In genomic region chr16:49012961-49013726, GRCh38 we compare ENCODE assay signal across 12 cellular contexts.
DNase-seq lines count a peak whose midpoint lies in the region; ATAC-seq and TF ChIP-seq lines count a peak whose summit lies in the region.
"Had no signal": no experiment of that assay in that cellular context is flagged by ENCODE, and none has a peak within 500 bp of the region (broad histone marks: within the 10 kb centered on the region; RNA-seq: fewer than 3 reads in every experiment).

No MANE protein-coding gene starts in this region.

- no peak overlapping the region for H3K27ac ChIP-seq in lower lobe of right lung
- H3K27ac ChIP-seq: neutrophil had no signal

- no peaks in the 10 kb centered on the region for H3K27me3 ChIP-seq in lower lobe of right lung (ENCODE audit: low read depth)
- H3K27me3 ChIP-seq: neutrophil had no signal

- H3K9me3 ChIP-seq in lower lobe of right lung, result no peaks in the 10 kb centered on the region
- H3K9me3 ChIP-seq: neutrophil had no signal

- intact Hi-C loops in Calu3 (cut with micrococcal nuclease; ENCODE audit: unreplicated experiment), result no loop called here
- intact Hi-C loops in lower lobe of right lung (cut with DNase I), result no loop called here

- H3K4me1 ChIP-seq in lower lobe of right lung, result no peaks in the 10 kb centered on the region

- no peaks in the 10 kb centered on the region for H3K36me3 Mint-ChIP-seq in Calu3 (ENCODE audit: insufficient read depth, unreplicated experiment)
- H3K36me3 Mint-ChIP-seq: activated naive CD4-positive, alpha-beta T cell treated with anti-CD3 and anti-CD28 coated beads, Interleukin-2, amount 50 U/mL, for 24 hours had no signal

- no peak for ATAC-seq in lower lobe of right lung

- no peaks in the 10 kb centered on the region for H3K4me1 Mint-ChIP-seq in Calu3 (ENCODE audit: low read depth, unreplicated experiment)
- H3K4me1 Mint-ChIP-seq: activated naive CD4-positive, alpha-beta T cell treated with anti-CD3 and anti-CD28 coated beads, Interleukin-2, amount 50 U/mL, for 24 hours had no signal

- CTCF ChIA-PET in Calu3 (lab: Charles Lee), result no interaction called here

- H3K4me3 ChIP-seq in fibroblast of mammary gland (ENCODE audit: control insufficient read depth, low read depth, low read length) (no peak overlapping the region), lower lobe of right lung (no peak overlapping the region)

- in situ Hi-C loops in G401 (cut with HindIII; ENCODE audit: low sequenced_read_pairs), result no loop called here

- DNase-seq in G401 (ENCODE audit: low spot score) (peak; percentile 99), NCI-H446 (lab: John Stamatoyannopoulos, UW) (peak; percentile 55 to 91), fibroblast of mammary gland (ENCODE audit: low read depth) (peak; percentile 68), pons (ENCODE audit: low spot score) (peak; percentile 14), NCI-H526 (lab: John Stamatoyannopoulos, UW) (no peak), Calu3 (no peak), lower lobe of right lung (no peak), OCI-M1 (lab: John Stamatoyannopoulos, UW) (no peak)
- DNase-seq: erythroblast, NCI-H1417 treated with DMSO at 0.1 percent for 48 hours had no signal

- TF ChIP-seq CTCF in fibroblast of mammary gland (conservative IDR thresholded peaks at IDR 0.05; ENCODE audit: control insufficient read depth, insufficient read depth, low read depth, low read length) (no peak), Calu3 (IDR thresholded peaks at IDR 0.05; ENCODE audit: unreplicated experiment) (no peak), lower lobe of right lung (IDR thresholded peaks at IDR 0.05) (no peak)

- no peak overlapping the region for H3K4me3 Mint-ChIP-seq in Calu3 (ENCODE audit: low read depth, unreplicated experiment)
- H3K4me3 Mint-ChIP-seq: activated naive CD4-positive, alpha-beta T cell treated with anti-CD3 and anti-CD28 coated beads, Interleukin-2, amount 50 U/mL, for 24 hours had no signal

- no peaks in the 10 kb centered on the region for H3K9me3 Mint-ChIP-seq in Calu3 (ENCODE audit: low read depth, unreplicated experiment)
- H3K9me3 Mint-ChIP-seq: activated naive CD4-positive, alpha-beta T cell treated with anti-CD3 and anti-CD28 coated beads, Interleukin-2, amount 50 U/mL, for 24 hours had no signal

- H3K36me3 ChIP-seq in lower lobe of right lung, result no peaks in the 10 kb centered on the region
- H3K36me3 ChIP-seq: neutrophil had no signal

- no peak overlapping the region for H3K27ac Mint-ChIP-seq in Calu3 (ENCODE audit: unreplicated experiment)
- H3K27ac Mint-ChIP-seq: activated naive CD4-positive, alpha-beta T cell treated with anti-CD3 and anti-CD28 coated beads, Interleukin-2, amount 50 U/mL, for 24 hours had no signal

- BruUV-seq in Calu3 (replicated peaks; lab: Mats Ljungman, UMichigan), result no TSS peak

- no peaks in the 10 kb centered on the region for H3K27me3 Mint-ChIP-seq in Calu3 (ENCODE audit: unreplicated experiment)
- H3K27me3 Mint-ChIP-seq: activated naive CD4-positive, alpha-beta T cell treated with anti-CD3 and anti-CD28 coated beads, Interleukin-2, amount 50 U/mL, for 24 hours had no signal

Comparison
In these comparisons a context has a peak if more than half of its experiments do, and no peak if none do; other contexts are left out.
1. DNase-seq: peak in G401 (single experiment), NCI-H446 (2 of 2), fibroblast of mammary gland (single experiment) and pons (single experiment); none in NCI-H526 (0 of 2), Calu3 (single experiment), lower lobe of right lung (single experiment) and OCI-M1 (single experiment).